Comparison of ENCODE assay signal across 1 cellular context in genomic region chr6:111590209-111590955, GRCh38.
TF ChIP-seq lines count a peak whose summit lies in the region.

No MANE protein-coding gene starts in this region.

TF ChIP-seq in WTC11, 78 proteins besides CTCF, POLR2A, EP300 and RAD21 (continued from another document):
- TF ChIP-seq ARID4B (CRISPR knock-in tag; IDR thresholded peaks at IDR 0.05; ENCODE audit: borderline replicate concordance) (no peak), RELA (CRISPR knock-in tag; IDR thresholded peaks at IDR 0.05; ENCODE audit: borderline replicate concordance) (no peak), CBFB (CRISPR knock-in tag; IDR thresholded peaks at IDR 0.05; ENCODE audit: low read depth) (no peak)
TF ChIP-seq in WTC11: peak in this region for 0.
